ENCODE assay signal across 19 cellular contexts in genomic region chr2:120017201-120017600, GRCh38.
"Had no signal": no experiment of that assay in that cellular context is flagged by ENCODE, and none has a peak within 500 bp of the region (broad histone marks: within the 10 kb centered on the region; RNA-seq: fewer than 3 reads in every experiment).

No MANE protein-coding gene starts in this region.

- H3K4me3 Mint-ChIP-seq: activated naive CD4-positive, alpha-beta T cell treated with anti-CD3 and anti-CD28 coated beads, Interleukin-2, amount 10 ng/mL, durations not matched to agents 7 days and 5 days; activated T-helper 17 cell treated with anti-CD3 and anti-CD28 coated beads, Interleukin-2, amount 50 U/mL, for 72 hours; stimulated activated naive B cell treated with anti-CD40 and anti-IgM and Interleukin-4, amounts not matched to agents 10 μg/mL and 1 μg/mL and 100 μg/mL, for 72 hours; T-cell had no signal

- H3K27me3 ChIP-seq: adrenal gland, gastroesophageal sphincter had no signal

- H3K27ac Mint-ChIP-seq: activated naive CD4-positive, alpha-beta T cell treated with anti-CD3 and anti-CD28 coated beads, Interleukin-2, amount 10 ng/mL, durations not matched to agents 7 days and 5 days; activated T-helper 17 cell treated with anti-CD3 and anti-CD28 coated beads, Interleukin-2, amount 50 U/mL, for 72 hours; stimulated activated naive B cell treated with anti-CD40 and anti-IgM and Interleukin-4, amounts not matched to agents 10 μg/mL and 1 μg/mL and 100 μg/mL, for 72 hours; T-cell had no signal

- H3K36me3 ChIP-seq: adrenal gland, neutrophil, spleen had no signal

- H3K9me3 Mint-ChIP-seq: activated naive CD4-positive, alpha-beta T cell treated with anti-CD3 and anti-CD28 coated beads, Interleukin-2, amount 10 ng/mL, durations not matched to agents 7 days and 5 days; activated T-helper 17 cell treated with anti-CD3 and anti-CD28 coated beads, Interleukin-2, amount 50 U/mL, for 72 hours; naive B cell; T-cell had no signal

- H3K27me3 Mint-ChIP-seq: activated T-helper 17 cell treated with anti-CD3 and anti-CD28 coated beads, Interleukin-2, amount 50 U/mL, for 72 hours; naive B cell; stimulated activated naive B cell treated with anti-CD40 and anti-IgM and Interleukin-4, amounts not matched to agents 10 μg/mL and 1 μg/mL and 100 μg/mL, for 72 hours; T-cell had no signal

- H3K4me3 ChIP-seq: adrenal gland, coronary artery, gastroesophageal sphincter, lung, spleen had no signal

- H3K9me3 ChIP-seq: adrenal gland, gastroesophageal sphincter, neutrophil, spleen had no signal

- H3K36me3 Mint-ChIP-seq: naive B cell had no signal

- H3K27ac ChIP-seq: adrenal gland, coronary artery, gastroesophageal sphincter, neutrophil, spleen had no signal

- ATAC-seq: activated T-helper 17 cell treated with anti-CD3 and anti-CD28 coated beads, Interleukin-2, amount 50 U/mL, for 72 hours; gastroesophageal sphincter; right cardiac atrium; stimulated activated naive B cell treated with anti-CD40 and anti-IgM and Interleukin-4, amounts not matched to agents 10 μg/mL and 1 μg/mL and 100 μg/mL, for 72 hours; T-cell had no signal

- DNase-seq: activated naive CD4-positive, alpha-beta T cell treated with anti-CD3 and anti-CD28 coated beads, Interleukin-2, amount 10 ng/mL, durations not matched to agents 7 days and 5 days; adrenal gland; central memory CD4-positive, alpha-beta T cell; effector CD8-positive, alpha-beta T cell; hippocampal formation; naive B cell; posterior cingulate gyrus; right cardiac atrium; spleen; stimulated activated CD4-positive, alpha-beta T cell treated with anti-CD3 and anti-CD28 coated beads, Interleukin-1b, Interleukin-23, amount 100 ng/mL, for 48 hours; stimulated activated naive B cell treated with anti-CD40 and anti-IgM and Interleukin-4, amounts not matched to agents 10 μg/mL and 1 μg/mL and 100 μg/mL, for 72 hours; substantia nigra; T-cell; T1000 had no signal
